2 cellular contexts compared by ENCODE assay signal in the genomic region with DNA sequence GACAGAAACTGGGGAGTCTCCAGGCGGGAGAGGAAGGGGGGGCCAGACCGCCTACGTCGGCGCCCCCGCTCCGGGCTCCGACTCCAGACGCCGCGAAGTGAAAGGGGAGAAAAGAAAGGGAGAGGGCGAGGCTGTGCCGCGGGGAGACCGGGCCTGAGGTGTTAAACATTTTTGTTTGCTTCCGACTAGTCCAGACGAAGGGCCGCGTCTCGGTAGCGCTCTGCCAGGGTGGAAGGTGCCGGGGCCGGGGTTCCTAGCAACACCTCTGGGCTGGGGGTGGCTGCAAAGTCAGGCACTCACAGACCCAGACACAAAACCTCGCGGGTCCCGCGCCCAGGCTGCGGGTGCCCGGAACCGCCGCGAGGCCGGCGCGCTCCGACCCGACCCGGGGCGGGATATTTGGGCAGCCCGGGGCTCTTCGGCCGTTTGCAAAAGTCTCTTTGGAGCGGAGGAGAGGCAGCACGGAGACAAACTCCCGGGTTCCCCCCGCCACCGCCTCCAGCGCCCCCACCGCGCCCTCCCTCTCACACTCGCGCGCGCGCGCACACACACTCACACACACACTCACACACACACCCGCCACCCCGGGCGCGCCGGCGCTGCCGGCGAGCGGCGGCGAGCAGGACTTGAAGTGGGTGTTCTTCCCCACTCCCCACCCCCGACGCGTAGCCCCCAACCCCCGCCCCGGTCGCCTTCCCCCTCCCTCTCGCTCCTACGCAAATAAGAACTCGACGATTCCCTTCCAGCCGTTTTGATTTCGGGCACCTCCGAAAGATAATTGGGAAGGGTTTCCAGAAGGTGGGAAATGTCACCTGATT.
TF ChIP-seq lines count a peak whose summit lies in the region.

No MANE protein-coding gene starts in this region.

TF ChIP-seq in HCT116, 20 proteins besides CTCF, POLR2A, EP300 and RAD21:
- TF ChIP-seq SRF (IDR thresholded peaks at IDR 0.05; ENCODE audit: low read depth) (no peak), EGR1 (IDR thresholded peaks at IDR 0.05; ENCODE audit: low read depth) (no peak), FOSL1 (IDR thresholded peaks at IDR 0.05; ENCODE audit: low read depth) (no peak), CEBPB (IDR thresholded peaks at IDR 0.05; ENCODE audit: low read depth) (no peak), EZH2phosphoT487 (IDR thresholded peaks at IDR 0.05; ENCODE audit: borderline replicate concordance) (peak; percentile 90; the same call in 1 of the 2 replicates), CBX3 (IDR thresholded peaks at IDR 0.05; ENCODE audit: low read depth) (no peak), POLR2AphosphoS5 (IDR thresholded peaks at IDR 0.05; ENCODE audit: low read depth, low read length) (no peak), EZH2 (IDR thresholded peaks at IDR 0.05) (0 out of 2 replicates have a peak, but pooled peaks have one; percentile 92)

TF ChIP-seq in HepG2, 621 proteins besides CTCF, POLR2A, EP300 and RAD21 (continues in another document):
- TF ChIP-seq UBTF (CRISPR knock-in tag; IDR thresholded peaks at IDR 0.05) (peak; percentile 58; the same call in 1 of the 2 replicates), ZSCAN25 (CRISPR knock-in tag; IDR thresholded peaks at IDR 0.05) (no peak), ELF1 (CRISPR knock-in tag; IDR thresholded peaks at IDR 0.05) (no peak), ZBTB14 (CRISPR knock-in tag; IDR thresholded peaks at IDR 0.05) (peak; percentile 79), ZNF326 (CRISPR knock-in tag; IDR thresholded peaks at IDR 0.05; ENCODE audit: borderline replicate concordance) (no peak), HNRNPK (IDR thresholded peaks at IDR 0.05; ENCODE audit: low read depth, low read length, poor library complexity, severe bottlenecking) (peak; percentile 88), NFIC (IDR thresholded peaks at IDR 0.05; ENCODE audit: low read length) (no peak; the same call in 1 of the 2 replicates), RBFOX2 (IDR thresholded peaks at IDR 0.05; ENCODE audit: low read depth, low read length) (peak; percentile 96), NFATC3 (CRISPR knock-in tag; IDR thresholded peaks at IDR 0.05) (no peak), DBP (CRISPR knock-in tag; IDR thresholded peaks at IDR 0.05; ENCODE audit: not compliant biosample characterization) (peak; percentile 33), ZNF724P (CRISPR knock-in tag; IDR thresholded peaks at IDR 0.05; ENCODE audit: borderline replicate concordance) (no peak; the same call in 1 of the 2 replicates), ZNF7 (CRISPR knock-in tag; IDR thresholded peaks at IDR 0.05) (no peak), KMT2B (CRISPR knock-in tag; IDR thresholded peaks at IDR 0.05) (peak; percentile 28; the same call in 1 of the 2 replicates), NR3C1 (CRISPR knock-in tag; IDR thresholded peaks at IDR 0.05) (no peak), RFX5 (IDR thresholded peaks at IDR 0.05; ENCODE audit: low read depth, low read length) (no peak), ZNF263 (CRISPR knock-in tag; IDR thresholded peaks at IDR 0.05) (peak; percentile 25; the same call in 1 of the 2 replicates), CBFB (CRISPR knock-in tag; IDR thresholded peaks at IDR 0.05) (0 out of 2 replicates have a peak, but pooled peaks have one; percentile 53), ZBTB49 (CRISPR knock-in tag; IDR thresholded peaks at IDR 0.05; ENCODE audit: borderline replicate concordance) (no peak), PLSCR1 (CRISPR knock-in tag; IDR thresholded peaks at IDR 0.05; ENCODE audit: borderline replicate concordance) (no peak), ZNF782 (CRISPR knock-in tag; IDR thresholded peaks at IDR 0.05; ENCODE audit: borderline replicate concordance) (no peak), ZMAT3 (CRISPR knock-in tag; conservative IDR thresholded peaks at IDR 0.05) (peak; percentile 30; the same call in 1 of the 2 replicates), SRSF4 (IDR thresholded peaks at IDR 0.05; ENCODE audit: low read depth, low read length, poor library complexity, severe bottlenecking) (no peak), ZSCAN20 (CRISPR knock-in tag; IDR thresholded peaks at IDR 0.05; ENCODE audit: borderline replicate concordance) (0 out of 2 replicates have a peak, but pooled peaks have one; percentile 85), CEBPB (IDR thresholded peaks at IDR 0.05; ENCODE audit: borderline replicate concordance, low read depth, low read length) (no peak), ZFP62 (CRISPR knock-in tag; IDR thresholded peaks at IDR 0.05) (no peak), ZNF644 (CRISPR knock-in tag; IDR thresholded peaks at IDR 0.05; ENCODE audit: low read depth) (no peak), KAT7 (CRISPR knock-in tag; IDR thresholded peaks at IDR 0.05; ENCODE audit: borderline replicate concordance) (peak; percentile 70; the same call in 1 of the 2 replicates), ZNF615 (CRISPR knock-in tag; IDR thresholded peaks at IDR 0.05; ENCODE audit: borderline replicate concordance) (no peak)
- TF ChIP-seq, protein P1, sequence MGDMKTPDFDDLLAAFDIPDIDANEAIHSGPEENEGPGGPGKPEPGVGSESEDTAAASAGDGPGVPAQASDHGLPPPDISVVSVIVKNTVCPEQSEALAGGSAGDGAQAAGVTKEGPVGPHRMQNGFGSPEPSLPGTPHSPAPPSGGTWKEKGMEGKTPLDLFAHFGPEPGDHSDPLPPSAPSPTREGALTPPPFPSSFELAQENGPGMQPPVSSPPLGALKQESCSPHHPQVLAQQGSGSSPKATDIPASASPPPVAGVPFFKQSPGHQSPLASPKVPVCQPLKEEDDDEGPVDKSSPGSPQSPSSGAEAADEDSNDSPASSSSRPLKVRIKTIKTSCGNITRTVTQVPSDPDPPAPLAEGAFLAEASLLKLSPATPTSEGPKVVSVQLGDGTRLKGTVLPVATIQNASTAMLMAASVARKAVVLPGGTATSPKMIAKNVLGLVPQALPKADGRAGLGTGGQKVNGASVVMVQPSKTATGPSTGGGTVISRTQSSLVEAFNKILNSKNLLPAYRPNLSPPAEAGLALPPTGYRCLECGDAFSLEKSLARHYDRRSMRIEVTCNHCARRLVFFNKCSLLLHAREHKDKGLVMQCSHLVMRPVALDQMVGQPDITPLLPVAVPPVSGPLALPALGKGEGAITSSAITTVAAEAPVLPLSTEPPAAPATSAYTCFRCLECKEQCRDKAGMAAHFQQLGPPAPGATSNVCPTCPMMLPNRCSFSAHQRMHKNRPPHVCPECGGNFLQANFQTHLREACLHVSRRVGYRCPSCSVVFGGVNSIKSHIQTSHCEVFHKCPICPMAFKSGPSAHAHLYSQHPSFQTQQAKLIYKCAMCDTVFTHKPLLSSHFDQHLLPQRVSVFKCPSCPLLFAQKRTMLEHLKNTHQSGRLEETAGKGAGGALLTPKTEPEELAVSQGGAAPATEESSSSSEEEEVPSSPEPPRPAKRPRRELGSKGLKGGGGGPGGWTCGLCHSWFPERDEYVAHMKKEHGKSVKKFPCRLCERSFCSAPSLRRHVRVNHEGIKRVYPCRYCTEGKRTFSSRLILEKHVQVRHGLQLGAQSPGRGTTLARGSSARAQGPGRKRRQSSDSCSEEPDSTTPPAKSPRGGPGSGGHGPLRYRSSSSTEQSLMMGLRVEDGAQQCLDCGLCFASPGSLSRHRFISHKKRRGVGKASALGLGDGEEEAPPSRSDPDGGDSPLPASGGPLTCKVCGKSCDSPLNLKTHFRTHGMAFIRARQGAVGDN (CRISPR knock-in tag; IDR thresholded peaks at IDR 0.05), result peak; percentile 60; the same call in 1 of the 2 replicates
- TF ChIP-seq, protein P2, sequence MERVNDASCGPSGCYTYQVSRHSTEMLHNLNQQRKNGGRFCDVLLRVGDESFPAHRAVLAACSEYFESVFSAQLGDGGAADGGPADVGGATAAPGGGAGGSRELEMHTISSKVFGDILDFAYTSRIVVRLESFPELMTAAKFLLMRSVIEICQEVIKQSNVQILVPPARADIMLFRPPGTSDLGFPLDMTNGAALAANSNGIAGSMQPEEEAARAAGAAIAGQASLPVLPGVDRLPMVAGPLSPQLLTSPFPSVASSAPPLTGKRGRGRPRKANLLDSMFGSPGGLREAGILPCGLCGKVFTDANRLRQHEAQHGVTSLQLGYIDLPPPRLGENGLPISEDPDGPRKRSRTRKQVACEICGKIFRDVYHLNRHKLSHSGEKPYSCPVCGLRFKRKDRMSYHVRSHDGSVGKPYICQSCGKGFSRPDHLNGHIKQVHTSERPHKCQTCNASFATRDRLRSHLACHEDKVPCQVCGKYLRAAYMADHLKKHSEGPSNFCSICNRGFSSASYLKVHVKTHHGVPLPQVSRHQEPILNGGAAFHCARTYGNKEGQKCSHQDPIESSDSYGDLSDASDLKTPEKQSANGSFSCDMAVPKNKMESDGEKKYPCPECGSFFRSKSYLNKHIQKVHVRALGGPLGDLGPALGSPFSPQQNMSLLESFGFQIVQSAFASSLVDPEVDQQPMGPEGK (CRISPR knock-in tag; IDR thresholded peaks at IDR 0.05), result peak; percentile 81
